ENCODE assay signal across 35 cellular contexts in genomic region chr16:47013172-47013571, GRCh38.
"Had no signal": no experiment of that assay in that cellular context is flagged by ENCODE, and none has a peak within 500 bp of the region (broad histone marks: within the 10 kb centered on the region; RNA-seq: fewer than 3 reads in every experiment).

No MANE protein-coding gene starts in this region.

- ATAC-seq: activated CD8-positive, alpha-beta T cell treated with anti-CD3 and anti-CD28 coated beads for 36 hours; activated naive CD4-positive, alpha-beta T cell treated with anti-CD3 and anti-CD28 coated beads, Interleukin-2, amount 50 U/mL, for 72 hours; activated T-cell treated with anti-CD3 and anti-CD28 coated beads, Interleukin-2, amount 50 U/mL, for 4 hours; activated T-cell treated with anti-CD3 and anti-CD28 coated beads, Interleukin-2, amount 50 U/mL, for 72 hours; activated T-helper 17 cell treated with anti-CD3 and anti-CD28 coated beads, Interleukin-2, amount 50 U/mL, for 72 hours; body of pancreas had no signal

- H3K4me3 Mint-ChIP-seq: activated B cell treated with CpG ODN at 0.5 μM for 24 hours; activated CD4-positive, alpha-beta memory T cell treated with anti-CD3 and anti-CD28 coated beads for 36 hours; activated CD4-positive, alpha-beta T cell treated with anti-CD3 and anti-CD28 coated beads, Interleukin-2, amount 10 ng/mL, durations not matched to agents 24 days and 14 days; activated CD8-positive, alpha-beta T cell treated with anti-CD3 and anti-CD28 coated beads for 36 hours; activated naive CD4-positive, alpha-beta T cell treated with anti-CD3 and anti-CD28 coated beads for 36 hours; activated naive CD8-positive, alpha-beta T cell treated with anti-CD3 and anti-CD28 coated beads for 36 hours; activated T-cell treated with anti-CD3 and anti-CD28 coated beads, Interleukin-2, amount 50 U/mL, for 4 hours; activated T-cell treated with anti-CD3 and anti-CD28 coated beads, Interleukin-2, amount 50 U/mL, for 72 hours; activated T-helper 1 cell treated with anti-CD3 and anti-CD28 coated beads, Interleukin-12 subunit alpha, Interleukin-12 subunit beta, Interleukin-2, Interleukin-4 antibody, amounts not matched to agents 30 ng/mL and 10 ng/mL and 1 ng/mL, durations not matched to agents 14 hours and 24 hours and 36 hours; activated T-helper 17 cell treated with anti-CD3 and anti-CD28 coated beads, Interleukin-2, amount 50 U/mL, for 72 hours; T-helper 1 cell treated with Interleukin-12 subunit alpha and Interleukin-12 subunit beta and Interleukin-4 antibody, amounts not matched to agents 30 μg/mL and 1 μg/mL, for 36 hours; T-helper 2 cell treated with Interferon-gamma antibody and Interleukin-4, amounts not matched to agents 5 μg/mL and 100 μg/mL, for 36 hours had no signal

- H3K36me3 ChIP-seq: adrenal gland, brain microvascular endothelial cell, breast epithelium had no signal

- H3K27me3 Mint-ChIP-seq: activated B cell treated with CpG ODN at 0.5 μM for 24 hours; activated CD4-positive, alpha-beta memory T cell treated with anti-CD3 and anti-CD28 coated beads for 36 hours; activated CD4-positive, alpha-beta T cell treated with anti-CD3 and anti-CD28 coated beads, Interleukin-2, amount 10 ng/mL, durations not matched to agents 24 days and 14 days; activated CD8-positive, alpha-beta T cell treated with anti-CD3 and anti-CD28 coated beads for 36 hours; activated naive CD8-positive, alpha-beta T cell treated with anti-CD3 and anti-CD28 coated beads for 36 hours; activated T-helper 17 cell treated with anti-CD3 and anti-CD28 coated beads, Interleukin-2, amount 50 U/mL, for 72 hours had no signal

- H3K27me3 ChIP-seq: adrenal gland, body of pancreas, brain microvascular endothelial cell, breast epithelium had no signal

- DNase-seq: activated B cell treated with CpG ODN at 0.5 μM for 24 hours; activated CD4-positive, alpha-beta memory T cell treated with anti-CD3 and anti-CD28 coated beads for 36 hours; activated CD4-positive, alpha-beta T cell treated with anti-CD3 and anti-CD28 coated beads for 4 hours; activated CD4-positive, alpha-beta T cell treated with anti-CD3 and anti-CD28 coated beads, Interleukin-2, amount 10 ng/mL, durations not matched to agents 24 days and 14 days; activated CD4-positive, alpha-beta T cell treated with anti-CD3 and anti-CD28 coated beads, Interleukin-2, amount 50 U/mL, for 1 hour; activated CD4-positive, alpha-beta T cell treated with anti-CD3 and anti-CD28 coated beads, Interleukin-2, amount 50 U/mL, for 4 hours; activated CD4-positive, CD25-positive, alpha-beta regulatory T cell treated with anti-CD3 and anti-CD28 coated beads, Interleukin-2, amount 50 U/mL, for 72 hours; activated CD8-positive, alpha-beta memory T cell treated with anti-CD3 and anti-CD28 coated beads, Interleukin-2, amount 50 U/mL, for 4 hours; activated CD8-positive, alpha-beta T cell treated with anti-CD3 and anti-CD28 coated beads for 36 hours; activated effector memory CD4-positive, alpha-beta T cell treated with anti-CD3 and anti-CD28 coated beads, Interleukin-2, amount 50 U/mL, for 16 hours; activated gamma-delta T cell treated with Interleukin-2 at 50 U/mL for 16 hours; activated naive CD4-positive, alpha-beta T cell; activated naive CD4-positive, alpha-beta T cell treated with anti-CD3 and anti-CD28 coated beads for 36 hours; activated naive CD4-positive, alpha-beta T cell treated with anti-CD3 and anti-CD28 coated beads, Interleukin-2, amount 50 U/mL, for 16 hours; activated naive CD8-positive, alpha-beta T cell treated with anti-CD3 and anti-CD28 coated beads for 36 hours; activated T-cell treated with anti-CD3 and anti-CD28 coated beads for 4 hours; activated T-cell treated with anti-CD3 and anti-CD28 coated beads, Interleukin-2, amount 50 U/mL, for 1 hour; activated T-cell treated with anti-CD3 and anti-CD28 coated beads, Interleukin-2, amount 50 U/mL, for 4 hours; activated T-cell treated with anti-CD3 and anti-CD28 coated beads, Interleukin-2, amount 50 U/mL, for 72 hours; adrenal gland; amniotic stem cell; body of pancreas; brain microvascular endothelial cell; central memory CD4-positive, alpha-beta T cell; T-helper 2 cell; T-helper 9 cell had no signal

- H3K4me3 ChIP-seq: adrenal gland, body of pancreas, breast epithelium had no signal

- H3K36me3 Mint-ChIP-seq: activated CD4-positive, alpha-beta memory T cell treated with anti-CD3 and anti-CD28 coated beads for 36 hours; activated naive CD4-positive, alpha-beta T cell treated with anti-CD3 and anti-CD28 coated beads, Interleukin-2, amount 50 U/mL, for 72 hours; activated naive CD8-positive, alpha-beta T cell treated with anti-CD3 and anti-CD28 coated beads for 36 hours had no signal

- H3K4me1 ChIP-seq: adrenal gland, body of pancreas, breast epithelium had no signal

- H3K27ac Mint-ChIP-seq: activated B cell treated with CpG ODN at 0.5 μM for 24 hours; activated CD4-positive, alpha-beta memory T cell treated with anti-CD3 and anti-CD28 coated beads for 36 hours; activated CD4-positive, alpha-beta T cell treated with anti-CD3 and anti-CD28 coated beads, Interleukin-2, amount 10 ng/mL, durations not matched to agents 24 days and 14 days; activated CD8-positive, alpha-beta T cell treated with anti-CD3 and anti-CD28 coated beads for 36 hours; activated naive CD4-positive, alpha-beta T cell treated with anti-CD3 and anti-CD28 coated beads for 36 hours; activated naive CD4-positive, alpha-beta T cell treated with anti-CD3 and anti-CD28 coated beads, Interleukin-2, amount 50 U/mL, for 72 hours; activated naive CD8-positive, alpha-beta T cell treated with anti-CD3 and anti-CD28 coated beads for 36 hours; activated T-cell treated with anti-CD3 and anti-CD28 coated beads, Interleukin-2, amount 50 U/mL, for 72 hours; activated T-helper 1 cell treated with anti-CD3 and anti-CD28 coated beads, Interleukin-12 subunit alpha, Interleukin-12 subunit beta, Interleukin-2, Interleukin-4 antibody, amounts not matched to agents 30 ng/mL and 10 ng/mL and 1 ng/mL, durations not matched to agents 14 hours and 24 hours and 36 hours; activated T-helper 17 cell treated with anti-CD3 and anti-CD28 coated beads, Interleukin-2, amount 50 U/mL, for 72 hours; T-helper 1 cell treated with Interleukin-12 subunit alpha and Interleukin-12 subunit beta and Interleukin-4 antibody, amounts not matched to agents 30 μg/mL and 1 μg/mL, for 36 hours; T-helper 2 cell treated with Interferon-gamma antibody and Interleukin-4, amounts not matched to agents 5 μg/mL and 100 μg/mL, for 36 hours had no signal

- H3K9me3 ChIP-seq: adrenal gland, body of pancreas, breast epithelium had no signal

- FAIRE-seq: astrocyte, TTC549 had no signal

- H3K27ac ChIP-seq: adrenal gland, body of pancreas, brain microvascular endothelial cell, breast epithelium, VCaP had no signal

- H3K9me3 Mint-ChIP-seq: activated B cell treated with CpG ODN at 0.5 μM for 24 hours; activated CD8-positive, alpha-beta T cell treated with anti-CD3 and anti-CD28 coated beads for 36 hours; activated naive CD4-positive, alpha-beta T cell treated with anti-CD3 and anti-CD28 coated beads for 36 hours; activated naive CD4-positive, alpha-beta T cell treated with anti-CD3 and anti-CD28 coated beads, Interleukin-2, amount 50 U/mL, for 72 hours; activated naive CD8-positive, alpha-beta T cell treated with anti-CD3 and anti-CD28 coated beads for 36 hours; activated T-cell treated with anti-CD3 and anti-CD28 coated beads, Interleukin-2, amount 50 U/mL, for 4 hours; activated T-cell treated with anti-CD3 and anti-CD28 coated beads, Interleukin-2, amount 50 U/mL, for 72 hours; activated T-helper 1 cell treated with anti-CD3 and anti-CD28 coated beads, Interleukin-12 subunit alpha, Interleukin-12 subunit beta, Interleukin-2, Interleukin-4 antibody, amounts not matched to agents 30 ng/mL and 10 ng/mL and 1 ng/mL, durations not matched to agents 14 hours and 24 hours and 36 hours; activated T-helper 17 cell treated with anti-CD3 and anti-CD28 coated beads, Interleukin-2, amount 50 U/mL, for 72 hours; T-helper 2 cell treated with Interferon-gamma antibody and Interleukin-4, amounts not matched to agents 5 μg/mL and 100 μg/mL, for 36 hours had no signal
